12 cellular contexts compared by ENCODE assay signal in the genomic region with DNA sequence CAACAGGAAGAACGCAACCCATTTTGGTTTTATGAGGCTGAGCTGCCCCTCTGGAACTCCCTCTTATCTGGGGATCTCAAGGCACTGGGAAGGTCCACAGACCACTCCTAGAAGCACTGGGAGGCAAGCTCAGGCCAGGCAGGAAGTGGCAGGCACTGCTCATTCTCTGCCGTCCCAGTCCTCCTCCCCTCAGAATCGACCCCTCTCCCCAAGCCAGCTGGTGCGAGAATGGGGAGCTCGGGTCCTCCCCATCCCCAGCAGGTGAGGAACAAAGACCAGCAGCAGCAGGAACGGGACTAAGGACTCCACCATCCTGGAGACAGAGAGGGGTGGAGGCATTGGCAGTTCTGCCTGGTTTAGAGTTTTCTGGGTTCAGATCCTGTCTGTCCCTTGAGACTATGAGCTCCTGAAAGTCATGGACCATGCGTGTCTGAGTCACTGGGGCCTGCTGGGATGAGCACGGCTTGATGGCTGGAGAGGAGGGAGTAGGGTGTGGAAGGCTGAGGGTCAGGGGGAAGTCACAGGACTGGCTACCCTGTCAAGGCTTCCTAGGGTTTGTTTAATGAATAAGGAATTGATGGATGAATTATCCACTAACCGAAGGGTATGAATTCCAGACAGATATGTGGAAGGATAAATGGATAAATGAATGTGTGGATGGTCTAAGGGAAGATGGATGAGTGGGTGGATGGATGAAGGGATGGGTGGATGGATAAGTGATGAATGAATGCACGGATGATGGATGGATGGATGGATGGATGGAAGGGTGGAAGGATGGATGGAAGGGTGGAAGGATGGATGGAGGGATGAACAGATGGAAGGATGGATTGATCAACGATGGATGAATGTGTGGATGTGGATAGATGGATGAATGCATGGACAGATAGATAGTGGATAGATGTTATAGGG. TPM values are rescaled to one million over a fixed set of nuclear protein-coding genes. Genes with fewer than 3 reads are reported as not detected.
DNase-seq lines count a peak whose midpoint lies in the region; ATAC-seq and TF ChIP-seq lines count a peak whose summit lies in the region.
"Had no signal": no experiment of that assay in that cellular context is flagged by ENCODE, and none has a peak within 500 bp of the region (broad histone marks: within the 10 kb centered on the region; RNA-seq: fewer than 3 reads in every experiment).

No MANE protein-coding gene starts in this region.

- H3K4me1 ChIP-seq in adrenal gland (replicated peaks in 1 of 2), result peaks cover 30 to 32% of the 10 kb centered on the region in 2 donors

- H3K36me3 ChIP-seq in adrenal gland (replicated peaks in 1 of 2), result no peaks in the 10 kb centered on the region
- H3K36me3 ChIP-seq: thoracic aorta had no signal

- H3K27me3 Mint-ChIP-seq in T-helper 17 cell, result no peaks in the 10 kb centered on the region

- WGBS in adrenal gland, 4 donors, result 80 to 92% (median 85%) methylated on average over 10 to 11 of the region's 11 CpGs

- no peak for TF ChIP-seq CTCF in adrenal gland (IDR thresholded peaks at IDR 0.05)

- H3K4me3 Mint-ChIP-seq in T-helper 17 cell, result no peak overlapping the region

- intact Hi-C loops in adrenal gland (cut with DNase I), result no loop called here

- no peak overlapping the region for H3K27ac ChIP-seq in adrenal gland

- TF ChIP-seq POLR2A in adrenal gland (IDR thresholded peaks at IDR 0.05), result no peak

- H3K36me3 Mint-ChIP-seq in T-helper 17 cell (ENCODE audit: low read depth), result no peaks in the 10 kb centered on the region

- H3K4me1 Mint-ChIP-seq in T-helper 17 cell, result peaks cover 42% of the 10 kb centered on the region

- no peaks in the 10 kb centered on the region for H3K27me3 ChIP-seq in adrenal gland

- peak; percentile 46 for DNase-seq in AG08396 (ENCODE audit: low spot score)
- peak; percentile 76 for DNase-seq in GM04503 (ENCODE audit: low read depth)
- no peak for DNase-seq in T-helper 17 cell
- peak; percentile 95 for DNase-seq in foreskin melanocyte
- DNase-seq in adrenal gland, result no peak
- no peak for DNase-seq in NCI-H146 (lab: John Stamatoyannopoulos, UW)
- DNase-seq in DMS114 treated with DMSO at 0.1 percent for 48 hours (lab: John Stamatoyannopoulos, UW; ENCODE audit: unreplicated experiment), result no peak
- no peak for DNase-seq in stimulated activated CD8-positive, alpha-beta memory T cell treated with anti-CD3 and anti-CD28 coated beads, Interleukin-4, amount 100 ng/mL, for 48 hours
- DNase-seq: activated CD4-positive, CD25-positive, alpha-beta regulatory T cell; activated gamma-delta T cell; DMS79 treated with DMSO at 0.1 percent for 48 hours had no signal

- no peaks in the 10 kb centered on the region for H3K9me3 ChIP-seq in T-helper 17 cell (ENCODE audit: control insufficient read depth, low read length, poor library complexity, severe bottlenecking)
- no peaks in the 10 kb centered on the region for H3K9me3 ChIP-seq in adrenal gland (replicated peaks in 1 of 3)
- H3K9me3 ChIP-seq: thoracic aorta had no signal

- no peak for ATAC-seq in T-helper 17 cell

- H3K4me3 ChIP-seq in adrenal gland, result no peak overlapping the region
- H3K4me3 ChIP-seq: thoracic aorta had no signal

- H3K27ac Mint-ChIP-seq in T-helper 17 cell, result peak overlapping the region; percentile 94

RNA-seq across cellular contexts. Expression of a gene that starts 6.4 kb away (rescaled TPM):
- total RNA-seq in T-helper 17 cell (1 to 10 TPM in 1 of 2 donors, under 1 TPM in 1; 0.60 to 8.9 TPM), adrenal gland (1 to 10 TPM in 1 of 8 donors, under 1 TPM in 4, not detected in 3; 0.14 to 1.6 (median 0.34) TPM)
- under 1 TPM; 0.10 to 0.32 (median 0.22) TPM for polyA plus RNA-seq in adrenal gland

Comparison
In these comparisons a context has a peak if more than half of its experiments do, and no peak if none do; other contexts are left out.
1. DNase-seq: peak in AG08396 (single experiment), GM04503 (single experiment) and foreskin melanocyte (single experiment); none in T-helper 17 cell (0 of 3), adrenal gland (0 of 7), NCI-H146 (single experiment), DMS114 treated with DMSO at 0.1 percent for 48 hours (single experiment) and stimulated activated CD8-positive, alpha-beta memory T cell treated with anti-CD3 and anti-CD28 coated beads, Interleukin-4, amount 100 ng/mL, for 48 hours (single experiment).